22 cellular contexts compared by ENCODE assay signal in genomic region chr11:1010551-1011319, GRCh38. TPM values are rescaled to one million over a fixed set of nuclear protein-coding genes. Genes with fewer than 3 reads are reported as not detected.
DNase-seq lines count a peak whose midpoint lies in the region; ATAC-seq, FAIRE-seq and TF ChIP-seq lines count a peak whose summit lies in the region.
"Had no signal": no experiment of that assay in that cellular context is flagged by ENCODE, and none has a peak within 500 bp of the region (broad histone marks: within the 10 kb centered on the region; RNA-seq: fewer than 3 reads in every experiment).

No MANE protein-coding gene starts in this region.

- no peaks in the 10 kb centered on the region for H3K27me3 Mint-ChIP-seq in activated T-cell treated with anti-CD3 and anti-CD28 coated beads, Interleukin-2, amount 50 U/mL, for 72 hours (ENCODE audit: low read depth)
- peaks cover 40% of the 10 kb centered on the region for H3K27me3 Mint-ChIP-seq in endothelial cell (ENCODE audit: unreplicated experiment)
- H3K27me3 Mint-ChIP-seq: CD4-positive, alpha-beta memory T cell had no signal

- no peaks in the 10 kb centered on the region for H3K4me1 Mint-ChIP-seq in activated T-cell treated with anti-CD3 and anti-CD28 coated beads, Interleukin-2, amount 50 U/mL, for 72 hours (ENCODE audit: low read depth)
- no peaks in the 10 kb centered on the region for H3K4me1 Mint-ChIP-seq in endothelial cell (ENCODE audit: unreplicated experiment)

- H3K36me3 ChIP-seq in pancreas: peaks cover 3 to 20% (median 4%) of the 10 kb centered on the region in 3 donors

- no peak for DNase-seq in activated T-cell treated with anti-CD3 and anti-CD28 coated beads, Interleukin-2, amount 50 U/mL, for 72 hours
- no peak for DNase-seq in activated T-cell treated with anti-CD3 and anti-CD28 coated beads for 4 hours
- DNase-seq in endothelial cell (ENCODE audit: low spot score): no peak
- DNase-seq in pancreas: peak; percentile 77 to 93 (median 89)
- DNase-seq in HUDEP-2 (lab: John Stamatoyannopoulos, UW; ENCODE audit: unreplicated experiment in 76 of 76): no peak
- DNase-seq: 8988T; CD4-positive, alpha-beta memory T cell; COR-L47; DMS153; DMS79 treated with DMSO at 0.1 percent for 48 hours; EL had no signal

- H3K4me1 ChIP-seq in pancreas: peaks cover 23 to 26% (median 24%) of the 10 kb centered on the region in 3 donors

- no peaks in the 10 kb centered on the region for H3K27me3 ChIP-seq in pancreas

- intact Hi-C loops in pancreas (cut with DNase I): no loop called here

- no peak overlapping the region for H3K4me3 ChIP-seq in pancreas

- H3K36me3 Mint-ChIP-seq in activated T-cell treated with anti-CD3 and anti-CD28 coated beads, Interleukin-2, amount 50 U/mL, for 72 hours (ENCODE audit: insufficient read depth in 2 of 2): peaks cover 0 to 3% of the 10 kb centered on the region in 2 donors
- H3K36me3 Mint-ChIP-seq in endothelial cell (ENCODE audit: low read depth, unreplicated experiment): peaks cover 50% of the 10 kb centered on the region

- peak overlapping the region; percentile 57 for H3K27ac Mint-ChIP-seq in activated T-cell treated with anti-CD3 and anti-CD28 coated beads, Interleukin-2, amount 50 U/mL, for 72 hours
- H3K27ac Mint-ChIP-seq in endothelial cell (ENCODE audit: unreplicated experiment): peak overlapping the region; percentile 12
- H3K27ac Mint-ChIP-seq: CD4-positive, alpha-beta memory T cell had no signal

- no peaks in the 10 kb centered on the region for H3K9me3 ChIP-seq in pancreas

- H3K27ac ChIP-seq in pancreas: peak overlapping the region; percentile 59 to 79 (median 62)
- H3K27ac ChIP-seq: C4-2B had no signal

- ATAC-seq in activated T-cell treated with anti-CD3 and anti-CD28 coated beads, Interleukin-2, amount 50 U/mL, for 72 hours (replicated peaks in 1 of 2): no peak
- ATAC-seq in pancreas (peak; percentile 68 to 76 (median 76)), HG03432 (IDR thresholded peaks at IDR 0.05; ENCODE audit: unreplicated experiment) (no peak), HG02642 (IDR thresholded peaks at IDR 0.05; ENCODE audit: poor library complexity, unreplicated experiment) (no peak)
- ATAC-seq: HCT116, HepG2 had no signal

- no peak for FAIRE-seq in pancreas (lab: Jason Lieb, UNC)
- FAIRE-seq: D721Med, G401.6, GM12891, GM19239, HepG2 had no signal

- no peaks in the 10 kb centered on the region for H3K9me3 Mint-ChIP-seq in activated T-cell treated with anti-CD3 and anti-CD28 coated beads, Interleukin-2, amount 50 U/mL, for 72 hours
- H3K9me3 Mint-ChIP-seq in endothelial cell (ENCODE audit: unreplicated experiment): no peaks in the 10 kb centered on the region
- H3K9me3 Mint-ChIP-seq: CD4-positive, alpha-beta memory T cell had no signal

- no peak overlapping the region for H3K4me3 Mint-ChIP-seq in activated T-cell treated with anti-CD3 and anti-CD28 coated beads, Interleukin-2, amount 50 U/mL, for 72 hours
- peak overlapping the region; percentile 79 for H3K4me3 Mint-ChIP-seq in endothelial cell (ENCODE audit: unreplicated experiment)
- H3K4me3 Mint-ChIP-seq: CD4-positive, alpha-beta memory T cell had no signal

- TF ChIP-seq CTCF in endothelial cell (IDR thresholded peaks at IDR 0.05; ENCODE audit: unreplicated experiment) (no peak), pancreas (IDR thresholded peaks at IDR 0.05) (no peak)

- 60 to 62% methylated on average over 35 of the region's 35 CpGs for WGBS in pancreas, 2 donors

RNA-seq across cellular contexts. Expression of gene MUC6, which starts 25.8 kb away (rescaled TPM):
- not detected for total RNA-seq in activated T-cell treated with anti-CD3 and anti-CD28 coated beads, Interleukin-2, amount 50 U/mL, for 72 hours
- total RNA-seq in endothelial cell (ENCODE audit: unreplicated experiment): not detected
- 10 to 100 TPM; 25.5 to 99.7 (median 92.2) TPM for total RNA-seq in pancreas
- 100 to 1,000 TPM; 155 to 239 TPM for polyA plus RNA-seq in pancreas
- total RNA-seq: CD4-positive, alpha-beta memory T cell; H4; HepG2; HT1080 had no signal
- polyA plus RNA-seq: HepG2 had no signal

Comparison
In these comparisons a context has a peak if more than half of its experiments do, and no peak if none do; other contexts are left out.
1. ATAC-seq: peak in pancreas (4 of 4); none in activated T-cell treated with anti-CD3 and anti-CD28 coated beads, Interleukin-2, amount 50 U/mL, for 72 hours (0 of 2), HG03432 (single experiment) and HG02642 (single experiment).
2. DNase-seq: peak in pancreas (6 of 6); none in activated T-cell treated with anti-CD3 and anti-CD28 coated beads, Interleukin-2, amount 50 U/mL, for 72 hours (0 of 2), activated T-cell treated with anti-CD3 and anti-CD28 coated beads for 4 hours (single experiment), endothelial cell (single experiment) and HUDEP-2 (0 of 76).
3. RNA of gene MUC6, which starts 25.8 kb away (total RNA-seq): 25.5 to 99.7 TPM in pancreas; not detected in activated T-cell treated with anti-CD3 and anti-CD28 coated beads, Interleukin-2, amount 50 U/mL, for 72 hours and not detected in endothelial cell (single experiment); every median in the first group is over 10 times any median in the second.